14 cellular contexts compared by ENCODE assay signal in genomic region chr1:23618586-23619083, GRCh38. TPM values are rescaled to one million over a fixed set of nuclear protein-coding genes. Genes with fewer than 3 reads are reported as not detected.
DNase-seq lines count a peak whose midpoint lies in the region; ATAC-seq, FAIRE-seq and TF ChIP-seq lines count a peak whose summit lies in the region.
"Had no signal": no experiment of that assay in that cellular context is flagged by ENCODE, and none has a peak within 500 bp of the region (broad histone marks: within the 10 kb centered on the region; RNA-seq: fewer than 3 reads in every experiment).

No MANE protein-coding gene starts in this region.

- H3K27ac Mint-ChIP-seq in stimulated activated naive CD8-positive, alpha-beta T cell treated with anti-CD3 and anti-CD28 coated beads, Interleukin-15, Interleukin-2, amounts not matched to agents 100 ng/mL and 50 ng/mL, for 24 hours: peak overlapping the region; percentile 82
- H3K27ac Mint-ChIP-seq in T-helper 17 cell: peak overlapping the region; percentile 95

- H3K9me3 Mint-ChIP-seq in stimulated activated naive CD8-positive, alpha-beta T cell treated with anti-CD3 and anti-CD28 coated beads, Interleukin-15, Interleukin-2, amounts not matched to agents 100 ng/mL and 50 ng/mL, for 24 hours: no peaks in the 10 kb centered on the region

- ATAC-seq in stimulated activated naive CD8-positive, alpha-beta T cell treated with anti-CD3 and anti-CD28 coated beads, Interleukin-15, Interleukin-2, amounts not matched to agents 100 U/mL and 50 U/mL, for 24 hours: no peak
- no peak for ATAC-seq in T-helper 17 cell

- no peak overlapping the region for H3K9ac ChIP-seq in keratinocyte (ENCODE audit: control insufficient read depth, extremely low read depth, insufficient read depth, low read length)

- H3K9me3 ChIP-seq in T-helper 17 cell (ENCODE audit: control insufficient read depth, low read length, poor library complexity, severe bottlenecking): no peaks in the 10 kb centered on the region
- H3K9me3 ChIP-seq in keratinocyte (ENCODE audit: control insufficient read depth, low read depth, low read length): no peaks in the 10 kb centered on the region

- H3K4me2 ChIP-seq in keratinocyte (ENCODE audit: control insufficient read depth, extremely low read depth, insufficient read depth, low read depth, low read length): peak overlapping the region; percentile 63

- H3K4me1 Mint-ChIP-seq in stimulated activated naive CD8-positive, alpha-beta T cell treated with anti-CD3 and anti-CD28 coated beads, Interleukin-15, Interleukin-2, amounts not matched to agents 100 ng/mL and 50 ng/mL, for 24 hours (ENCODE audit: low read depth): peaks cover 92% of the 10 kb centered on the region
- peaks cover 62% of the 10 kb centered on the region for H3K4me1 Mint-ChIP-seq in T-helper 17 cell

- no peaks in the 10 kb centered on the region for H3K9me1 ChIP-seq in keratinocyte (ENCODE audit: control insufficient read depth, extremely low read depth, insufficient read depth, low read length)

- H3K36me3 Mint-ChIP-seq in stimulated activated naive CD8-positive, alpha-beta T cell treated with anti-CD3 and anti-CD28 coated beads, Interleukin-15, Interleukin-2, amounts not matched to agents 100 ng/mL and 50 ng/mL, for 24 hours (ENCODE audit: low read depth): no peaks in the 10 kb centered on the region
- no peaks in the 10 kb centered on the region for H3K36me3 Mint-ChIP-seq in T-helper 17 cell (ENCODE audit: low read depth)

- H2AFZ ChIP-seq in keratinocyte (ENCODE audit: control insufficient read depth, low read length): no peak overlapping the region

- H3K4me1 ChIP-seq in keratinocyte (ENCODE audit: control insufficient read depth, extremely low read depth, insufficient read depth, low read length): peaks cover 4% of the 10 kb centered on the region

- H3K36me3 ChIP-seq in keratinocyte (ENCODE audit: control insufficient read depth in 2 of 2, extremely low read depth in 1 of 2, insufficient read depth in 2 of 2, low read length in 2 of 2): no peaks in the 10 kb centered on the region

- FAIRE-seq in keratinocyte (lab: Jason Lieb, UNC): no peak
- FAIRE-seq: HepG2 had no signal

- dilution Hi-C loops in keratinocyte (cut with MboI; ENCODE audit: extremely low pct_ligation_motif_present, low sequenced_read_pairs): no loop called here

- no peaks in the 10 kb centered on the region for H3K79me2 ChIP-seq in keratinocyte (ENCODE audit: control insufficient read depth, insufficient read depth, low read length)

- H4K20me1 ChIP-seq in keratinocyte (ENCODE audit: control insufficient read depth, extremely low read depth, insufficient read depth, low read length): no peaks in the 10 kb centered on the region

- H3K4me3 ChIP-seq in keratinocyte (ENCODE audit: control insufficient read depth in 2 of 3, extremely low read depth in 1 of 3, insufficient read depth in 2 of 3, low read depth in 1 of 3, low read length in 3 of 3): peak overlapping the region in 1 of 3 experiments; percentile 34

- DNase-seq in stimulated activated naive CD8-positive, alpha-beta T cell treated with anti-CD3 and anti-CD28 coated beads, Interleukin-15, Interleukin-2, amounts not matched to agents 100 U/mL and 50 U/mL, for 24 hours: no peak
- DNase-seq in T-helper 17 cell (no peak), keratinocyte (ENCODE audit: low read depth, low spot score) (no peak), kidney tubule cell (ENCODE audit: low spot score) (no peak), pons (ENCODE audit: low spot score) (no peak), NCI-H1105 treated with DMSO at 0.1 percent for 48 hours (lab: John Stamatoyannopoulos, UW) (no peak), NCI-H69 (lab: John Stamatoyannopoulos, UW) (no peak)
- DNase-seq: central memory CD4-positive, alpha-beta T cell; erythroblast; GF-D8; hippocampal formation; NCI-H1694 had no signal

- TF ChIP-seq CTCF in keratinocyte (optimal IDR thresholded peaks at IDR 0.05 in 1 of 3, IDR thresholded peaks at IDR 0.05 in 1 of 3, conservative IDR thresholded peaks at IDR 0.05 in 1 of 3; ENCODE audit: extremely low read depth in 1 of 3, insufficient read depth in 2 of 3, low read length in 3 of 3): no peak

- peaks cover 3% of the 10 kb centered on the region for H3K27me3 ChIP-seq in keratinocyte (ENCODE audit: control insufficient read depth, extremely low read depth, insufficient read depth, low read length)

- H3K27ac ChIP-seq in keratinocyte (ENCODE audit: control insufficient read depth, insufficient read depth, low read length): no peak overlapping the region

- H3K27me3 Mint-ChIP-seq in stimulated activated naive CD8-positive, alpha-beta T cell treated with anti-CD3 and anti-CD28 coated beads, Interleukin-15, Interleukin-2, amounts not matched to agents 100 ng/mL and 50 ng/mL, for 24 hours: no peaks in the 10 kb centered on the region
- no peaks in the 10 kb centered on the region for H3K27me3 Mint-ChIP-seq in T-helper 17 cell

- H3K4me3 Mint-ChIP-seq in stimulated activated naive CD8-positive, alpha-beta T cell treated with anti-CD3 and anti-CD28 coated beads, Interleukin-15, Interleukin-2, amounts not matched to agents 100 ng/mL and 50 ng/mL, for 24 hours: peak overlapping the region; percentile 69
- H3K4me3 Mint-ChIP-seq in T-helper 17 cell: peak overlapping the region; percentile 78

RNA-seq across cellular contexts. Expression of gene ID3, which starts 59.3 kb away (rescaled TPM):
- total RNA-seq in T-helper 17 cell: 10 to 100 TPM in 1 of 2 donors, 1 to 10 TPM in 1; 8.6 to 10.7 TPM
- 12.7 to 62.4 TPM (median 38.0 TPM) in 3 replicates for polyA plus RNA-seq in keratinocyte
- polyA plus RNA-seq in keratinocyte (2011; ENCODE audit: low read depth): 81.8 TPM
- polyA plus RNA-seq in keratinocyte (2011; cell fraction: cytosol; rRNA removed): 40.0 and 63.5 TPM in 2 replicates
- 90.9 and 100.0 TPM in 2 replicates for polyA plus RNA-seq in keratinocyte (2011; cell fraction: nucleus; rRNA removed)
- 15.2 and 117 TPM in 2 replicates for polyA plus RNA-seq in keratinocyte (2012; ENCODE audit: low replicate concordance)
- 16.4 to 32.4 TPM (median 23.3 TPM) in 3 replicates for polyA minus RNA-seq in keratinocyte
- 81.9 TPM for polyA minus RNA-seq in keratinocyte (2011; cell fraction: cytosol; rRNA and poly(A)+ RNA removed)
- 41.0 and 43.1 TPM in 2 replicates for polyA minus RNA-seq in keratinocyte (2011; cell fraction: nucleus; rRNA and poly(A)+ RNA removed)
